In genomic region chr6:15317934-15318902, GRCh38 we compare ENCODE assay signal across 1 cellular context.
TF ChIP-seq lines count a peak whose summit lies in the region.

No MANE protein-coding gene starts in this region.

TF ChIP-seq in HepG2, 621 proteins besides CTCF, POLR2A, EP300 and RAD21 (continued from another document and continues in another):
- TF ChIP-seq, protein P1, sequence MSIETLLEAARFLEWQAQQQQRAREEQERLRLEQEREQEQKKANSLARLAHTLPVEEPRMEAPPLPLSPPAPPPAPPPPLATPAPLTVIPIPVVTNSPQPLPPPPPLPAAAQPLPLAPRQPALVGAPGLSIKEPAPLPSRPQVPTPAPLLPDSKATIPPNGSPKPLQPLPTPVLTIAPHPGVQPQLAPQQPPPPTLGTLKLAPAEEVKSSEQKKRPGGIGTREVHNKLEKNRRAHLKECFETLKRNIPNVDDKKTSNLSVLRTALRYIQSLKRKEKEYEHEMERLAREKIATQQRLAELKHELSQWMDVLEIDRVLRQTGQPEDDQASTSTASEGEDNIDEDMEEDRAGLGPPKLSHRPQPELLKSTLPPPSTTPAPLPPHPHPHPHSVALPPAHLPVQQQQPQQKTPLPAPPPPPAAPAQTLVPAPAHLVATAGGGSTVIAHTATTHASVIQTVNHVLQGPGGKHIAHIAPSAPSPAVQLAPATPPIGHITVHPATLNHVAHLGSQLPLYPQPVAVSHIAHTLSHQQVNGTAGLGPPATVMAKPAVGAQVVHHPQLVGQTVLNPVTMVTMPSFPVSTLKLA (IDR thresholded peaks at IDR 0.05): 0 out of 2 replicates have a peak, but pooled peaks have one; percentile 42
- TF ChIP-seq RFX3 (CRISPR knock-in tag; IDR thresholded peaks at IDR 0.05) (no peak), ZNF496 (CRISPR knock-in tag; IDR thresholded peaks at IDR 0.05; ENCODE audit: insufficient replicate concordance) (no peak), ZBTB21 (CRISPR knock-in tag; IDR thresholded peaks at IDR 0.05) (no peak), ZNF30 (CRISPR knock-in tag; IDR thresholded peaks at IDR 0.05) (no peak), ZNF121 (CRISPR knock-in tag; IDR thresholded peaks at IDR 0.05) (no peak), SALL1 (CRISPR knock-in tag; IDR thresholded peaks at IDR 0.05) (peak; percentile 53), ZNF792 (CRISPR knock-in tag; IDR thresholded peaks at IDR 0.05) (no peak), THYN1 (CRISPR knock-in tag; IDR thresholded peaks at IDR 0.05; ENCODE audit: borderline replicate concordance, low read depth) (no peak), FOXC1 (CRISPR knock-in tag; IDR thresholded peaks at IDR 0.05; ENCODE audit: borderline replicate concordance) (0 out of 2 replicates have a peak, but pooled peaks have one; percentile 40), TRAFD1 (CRISPR knock-in tag; IDR thresholded peaks at IDR 0.05; ENCODE audit: borderline replicate concordance) (0 out of 2 replicates have a peak, but pooled peaks have one; percentile 57), ZNF607 (CRISPR knock-in tag; IDR thresholded peaks at IDR 0.05; ENCODE audit: borderline replicate concordance) (peak; percentile 31; the same call in 1 of the 2 replicates), ZSCAN9 (CRISPR knock-in tag; IDR thresholded peaks at IDR 0.05; ENCODE audit: borderline replicate concordance) (no peak; the same call in 1 of the 2 replicates), PHF21A (CRISPR knock-in tag; IDR thresholded peaks at IDR 0.05) (peak; percentile 19; the same call in 1 of the 2 replicates), ZNF574 (CRISPR knock-in tag; IDR thresholded peaks at IDR 0.05) (no peak), KDM2A (CRISPR knock-in tag; IDR thresholded peaks at IDR 0.05; ENCODE audit: borderline replicate concordance, low read depth) (no peak), HINFP (CRISPR knock-in tag; IDR thresholded peaks at IDR 0.05; ENCODE audit: low read depth) (no peak), ZNF572 (CRISPR knock-in tag; IDR thresholded peaks at IDR 0.05) (no peak), ASH2L (IDR thresholded peaks at IDR 0.05; ENCODE audit: insufficient read length, low read depth, low read length) (peak; percentile 8), IRF2 (CRISPR knock-in tag; IDR thresholded peaks at IDR 0.05) (peak; percentile 68; the same call in 1 of the 2 replicates), EZH2 (conservative IDR thresholded peaks at IDR 0.05; ENCODE audit: low read depth, low read length) (no peak), ZNF501 (CRISPR knock-in tag; IDR thresholded peaks at IDR 0.05) (peak; percentile 40; the same call in 1 of the 2 replicates), ZNF558 (CRISPR knock-in tag; IDR thresholded peaks at IDR 0.05; ENCODE audit: borderline replicate concordance) (no peak)
- TF ChIP-seq, protein P2, sequence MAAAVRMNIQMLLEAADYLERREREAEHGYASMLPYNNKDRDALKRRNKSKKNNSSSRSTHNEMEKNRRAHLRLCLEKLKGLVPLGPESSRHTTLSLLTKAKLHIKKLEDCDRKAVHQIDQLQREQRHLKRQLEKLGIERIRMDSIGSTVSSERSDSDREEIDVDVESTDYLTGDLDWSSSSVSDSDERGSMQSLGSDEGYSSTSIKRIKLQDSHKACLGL (CRISPR knock-in tag; IDR thresholded peaks at IDR 0.05): no peak; the same call in 1 of the 2 replicates
- TF ChIP-seq, protein P3, sequence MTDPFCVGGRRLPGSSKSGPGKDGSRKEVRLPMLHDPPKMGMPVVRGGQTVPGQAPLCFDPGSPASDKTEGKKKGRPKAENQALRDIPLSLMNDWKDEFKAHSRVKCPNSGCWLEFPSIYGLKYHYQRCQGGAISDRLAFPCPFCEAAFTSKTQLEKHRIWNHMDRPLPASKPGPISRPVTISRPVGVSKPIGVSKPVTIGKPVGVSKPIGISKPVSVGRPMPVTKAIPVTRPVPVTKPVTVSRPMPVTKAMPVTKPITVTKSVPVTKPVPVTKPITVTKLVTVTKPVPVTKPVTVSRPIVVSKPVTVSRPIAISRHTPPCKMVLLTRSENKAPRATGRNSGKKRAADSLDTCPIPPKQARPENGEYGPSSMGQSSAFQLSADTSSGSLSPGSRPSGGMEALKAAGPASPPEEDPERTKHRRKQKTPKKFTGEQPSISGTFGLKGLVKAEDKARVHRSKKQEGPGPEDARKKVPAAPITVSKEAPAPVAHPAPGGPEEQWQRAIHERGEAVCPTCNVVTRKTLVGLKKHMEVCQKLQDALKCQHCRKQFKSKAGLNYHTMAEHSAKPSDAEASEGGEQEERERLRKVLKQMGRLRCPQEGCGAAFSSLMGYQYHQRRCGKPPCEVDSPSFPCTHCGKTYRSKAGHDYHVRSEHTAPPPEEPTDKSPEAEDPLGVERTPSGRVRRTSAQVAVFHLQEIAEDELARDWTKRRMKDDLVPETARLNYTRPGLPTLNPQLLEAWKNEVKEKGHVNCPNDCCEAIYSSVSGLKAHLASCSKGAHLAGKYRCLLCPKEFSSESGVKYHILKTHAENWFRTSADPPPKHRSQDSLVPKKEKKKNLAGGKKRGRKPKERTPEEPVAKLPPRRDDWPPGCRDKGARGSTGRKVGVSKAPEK (CRISPR knock-in tag; IDR thresholded peaks at IDR 0.05; ENCODE audit: borderline replicate concordance): no peak
- TF ChIP-seq, protein P4, sequence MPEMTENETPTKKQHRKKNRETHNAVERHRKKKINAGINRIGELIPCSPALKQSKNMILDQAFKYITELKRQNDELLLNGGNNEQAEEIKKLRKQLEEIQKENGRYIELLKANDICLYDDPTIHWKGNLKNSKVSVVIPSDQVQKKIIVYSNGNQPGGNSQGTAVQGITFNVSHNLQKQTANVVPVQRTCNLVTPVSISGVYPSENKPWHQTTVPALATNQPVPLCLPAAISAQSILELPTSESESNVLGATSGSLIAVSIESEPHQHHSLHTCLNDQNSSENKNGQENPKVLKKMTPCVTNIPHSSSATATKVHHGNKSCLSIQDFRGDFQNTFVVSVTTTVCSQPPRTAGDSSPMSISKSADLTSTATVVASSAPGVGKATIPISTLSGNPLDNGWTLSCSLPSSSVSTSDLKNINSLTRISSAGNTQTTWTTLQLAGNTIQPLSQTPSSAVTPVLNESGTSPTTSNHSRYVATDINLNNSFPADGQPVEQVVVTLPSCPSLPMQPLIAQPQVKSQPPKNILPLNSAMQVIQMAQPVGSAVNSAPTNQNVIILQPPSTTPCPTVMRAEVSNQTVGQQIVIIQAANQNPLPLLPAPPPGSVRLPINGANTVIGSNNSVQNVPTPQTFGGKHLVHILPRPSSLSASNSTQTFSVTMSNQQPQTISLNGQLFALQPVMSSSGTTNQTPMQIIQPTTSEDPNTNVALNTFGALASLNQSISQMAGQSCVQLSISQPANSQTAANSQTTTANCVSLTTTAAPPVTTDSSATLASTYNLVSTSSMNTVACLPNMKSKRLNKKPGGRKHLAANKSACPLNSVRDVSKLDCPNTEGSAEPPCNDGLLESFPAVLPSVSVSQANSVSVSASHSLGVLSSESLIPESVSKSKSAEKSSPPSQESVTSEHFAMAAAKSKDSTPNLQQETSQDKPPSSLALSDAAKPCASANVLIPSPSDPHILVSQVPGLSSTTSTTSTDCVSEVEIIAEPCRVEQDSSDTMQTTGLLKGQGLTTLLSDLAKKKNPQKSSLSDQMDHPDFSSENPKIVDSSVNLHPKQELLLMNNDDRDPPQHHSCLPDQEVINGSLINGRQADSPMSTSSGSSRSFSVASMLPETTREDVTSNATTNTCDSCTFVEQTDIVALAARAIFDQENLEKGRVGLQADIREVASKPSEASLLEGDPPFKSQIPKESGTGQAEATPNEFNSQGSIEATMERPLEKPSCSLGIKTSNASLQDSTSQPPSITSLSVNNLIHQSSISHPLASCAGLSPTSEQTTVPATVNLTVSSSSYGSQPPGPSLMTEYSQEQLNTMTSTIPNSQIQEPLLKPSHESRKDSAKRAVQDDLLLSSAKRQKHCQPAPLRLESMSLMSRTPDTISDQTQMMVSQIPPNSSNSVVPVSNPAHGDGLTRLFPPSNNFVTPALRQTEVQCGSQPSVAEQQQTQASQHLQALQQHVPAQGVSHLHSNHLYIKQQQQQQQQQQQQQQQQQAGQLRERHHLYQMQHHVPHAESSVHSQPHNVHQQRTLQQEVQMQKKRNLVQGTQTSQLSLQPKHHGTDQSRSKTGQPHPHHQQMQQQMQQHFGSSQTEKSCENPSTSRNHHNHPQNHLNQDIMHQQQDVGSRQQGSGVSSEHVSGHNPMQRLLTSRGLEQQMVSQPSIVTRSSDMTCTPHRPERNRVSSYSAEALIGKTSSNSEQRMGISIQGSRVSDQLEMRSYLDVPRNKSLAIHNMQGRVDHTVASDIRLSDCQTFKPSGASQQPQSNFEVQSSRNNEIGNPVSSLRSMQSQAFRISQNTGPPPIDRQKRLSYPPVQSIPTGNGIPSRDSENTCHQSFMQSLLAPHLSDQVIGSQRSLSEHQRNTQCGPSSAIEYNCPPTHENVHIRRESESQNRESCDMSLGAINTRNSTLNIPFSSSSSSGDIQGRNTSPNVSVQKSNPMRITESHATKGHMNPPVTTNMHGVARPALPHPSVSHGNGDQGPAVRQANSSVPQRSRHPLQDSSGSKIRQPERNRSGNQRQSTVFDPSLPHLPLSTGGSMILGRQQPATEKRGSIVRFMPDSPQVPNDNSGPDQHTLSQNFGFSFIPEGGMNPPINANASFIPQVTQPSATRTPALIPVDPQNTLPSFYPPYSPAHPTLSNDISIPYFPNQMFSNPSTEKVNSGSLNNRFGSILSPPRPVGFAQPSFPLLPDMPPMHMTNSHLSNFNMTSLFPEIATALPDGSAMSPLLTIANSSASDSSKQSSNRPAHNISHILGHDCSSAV (CRISPR knock-in tag; IDR thresholded peaks at IDR 0.05; ENCODE audit: borderline replicate concordance): no peak
- TF ChIP-seq, protein P5, sequence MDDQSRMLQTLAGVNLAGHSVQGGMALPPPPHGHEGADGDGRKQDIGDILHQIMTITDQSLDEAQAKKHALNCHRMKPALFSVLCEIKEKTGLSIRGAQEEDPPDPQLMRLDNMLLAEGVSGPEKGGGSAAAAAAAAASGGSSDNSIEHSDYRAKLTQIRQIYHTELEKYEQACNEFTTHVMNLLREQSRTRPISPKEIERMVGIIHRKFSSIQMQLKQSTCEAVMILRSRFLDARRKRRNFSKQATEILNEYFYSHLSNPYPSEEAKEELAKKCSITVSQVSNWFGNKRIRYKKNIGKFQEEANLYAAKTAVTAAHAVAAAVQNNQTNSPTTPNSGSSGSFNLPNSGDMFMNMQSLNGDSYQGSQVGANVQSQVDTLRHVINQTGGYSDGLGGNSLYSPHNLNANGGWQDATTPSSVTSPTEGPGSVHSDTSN (CRISPR knock-in tag; IDR thresholded peaks at IDR 0.05; ENCODE audit: borderline replicate concordance): no peak
- TF ChIP-seq, protein P6, sequence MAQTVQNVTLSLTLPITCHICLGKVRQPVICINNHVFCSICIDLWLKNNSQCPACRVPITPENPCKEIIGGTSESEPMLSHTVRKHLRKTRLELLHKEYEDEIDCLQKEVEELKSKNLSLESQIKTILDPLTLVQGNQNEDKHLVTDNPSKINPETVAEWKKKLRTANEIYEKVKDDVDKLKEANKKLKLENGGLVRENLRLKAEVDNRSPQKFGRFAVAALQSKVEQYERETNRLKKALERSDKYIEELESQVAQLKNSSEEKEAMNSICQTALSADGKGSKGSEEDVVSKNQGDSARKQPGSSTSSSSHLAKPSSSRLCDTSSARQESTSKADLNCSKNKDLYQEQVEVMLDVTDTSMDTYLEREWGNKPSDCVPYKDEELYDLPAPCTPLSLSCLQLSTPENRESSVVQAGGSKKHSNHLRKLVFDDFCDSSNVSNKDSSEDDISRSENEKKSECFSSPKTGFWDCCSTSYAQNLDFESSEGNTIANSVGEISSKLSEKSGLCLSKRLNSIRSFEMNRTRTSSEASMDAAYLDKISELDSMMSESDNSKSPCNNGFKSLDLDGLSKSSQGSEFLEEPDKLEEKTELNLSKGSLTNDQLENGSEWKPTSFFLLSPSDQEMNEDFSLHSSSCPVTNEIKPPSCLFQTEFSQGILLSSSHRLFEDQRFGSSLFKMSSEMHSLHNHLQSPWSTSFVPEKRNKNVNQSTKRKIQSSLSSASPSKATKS (CRISPR knock-in tag; IDR thresholded peaks at IDR 0.05): no peak
